16 cellular contexts compared by ENCODE assay signal in the genomic region with DNA sequence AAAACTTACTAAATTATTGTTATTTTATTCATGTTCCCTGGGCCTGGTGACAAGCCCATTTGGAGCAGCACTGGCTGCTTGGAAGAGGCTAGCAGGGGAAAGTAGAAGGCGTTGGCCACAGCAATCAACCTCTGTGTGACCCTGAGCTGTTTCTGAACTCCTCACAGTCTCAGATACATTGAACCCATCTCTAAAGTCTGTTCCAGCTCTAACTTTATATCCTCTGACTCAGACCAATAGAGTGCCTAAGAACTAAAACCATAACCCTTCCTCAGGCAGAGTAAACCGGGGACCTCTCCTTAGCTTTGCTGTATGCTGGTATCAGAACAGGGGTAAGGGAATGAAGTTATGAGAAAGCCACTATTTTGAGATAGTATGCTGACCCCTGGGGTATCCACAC.
DNase-seq lines count a peak whose midpoint lies in the region; ATAC-seq, FAIRE-seq and TF ChIP-seq lines count a peak whose summit lies in the region.
"Had no signal": no experiment of that assay in that cellular context is flagged by ENCODE, and none has a peak within 500 bp of the region (broad histone marks: within the 10 kb centered on the region; RNA-seq: fewer than 3 reads in every experiment).

No MANE protein-coding gene starts in this region.

- H3K36me3 Mint-ChIP-seq in naive thymus-derived CD8-positive, alpha-beta T cell, result no peaks in the 10 kb centered on the region
- no peaks in the 10 kb centered on the region for H3K36me3 Mint-ChIP-seq in natural killer cell
- H3K36me3 Mint-ChIP-seq: stimulated activated naive B cell treated with anti-CD40 and anti-IgM and Interleukin-4, amounts not matched to agents 10 μg/mL and 1 μg/mL and 100 μg/mL, for 72 hours had no signal

- no peak overlapping the region for H2AFZ ChIP-seq in OCI-LY3 (ENCODE audit: low read depth, low read length)

- H3K27me3 Mint-ChIP-seq in naive thymus-derived CD8-positive, alpha-beta T cell, result no peaks in the 10 kb centered on the region
- no peaks in the 10 kb centered on the region for H3K27me3 Mint-ChIP-seq in natural killer cell (ENCODE audit: low read depth in 2 of 2)
- H3K27me3 Mint-ChIP-seq: stimulated activated naive B cell treated with anti-CD40 and anti-IgM and Interleukin-4, amounts not matched to agents 10 μg/mL and 1 μg/mL and 100 μg/mL, for 72 hours had no signal

- peak overlapping the region; percentile 89 for H3K4me2 ChIP-seq in OCI-LY3 (ENCODE audit: low read length)
- H3K4me2 ChIP-seq: BLaER1 had no signal

- H3K27me3 ChIP-seq in OCI-LY3 (ENCODE audit: low read depth, low read length), result no peaks in the 10 kb centered on the region
- H3K27me3 ChIP-seq: BLaER1, ovary had no signal

- H3K27ac ChIP-seq in OCI-LY3 (ENCODE audit: low read length) (peak overlapping the region; percentile 24; the same call in 1 of the 2 replicates), kidney (ENCODE audit: low read depth in 2 of 2, low read length in 2 of 2) (no peak overlapping the region)
- H3K27ac ChIP-seq: BLaER1, ovary had no signal

- H3K4me3 ChIP-seq in OCI-LY3 (ENCODE audit: low read length) (no peak overlapping the region), kidney (ENCODE audit: low read length in 2 of 2) (no peak overlapping the region)
- H3K4me3 ChIP-seq: BLaER1, ovary had no signal

- no peak overlapping the region for H3K4me3 Mint-ChIP-seq in naive thymus-derived CD8-positive, alpha-beta T cell
- no peak overlapping the region for H3K4me3 Mint-ChIP-seq in natural killer cell
- H3K4me3 Mint-ChIP-seq: stimulated activated naive B cell treated with anti-CD40 and anti-IgM and Interleukin-4, amounts not matched to agents 10 μg/mL and 1 μg/mL and 100 μg/mL, for 72 hours had no signal

- peaks cover 0 to 6% (median 2%) of the 10 kb centered on the region in 9 donors for H3K9me3 Mint-ChIP-seq in naive thymus-derived CD8-positive, alpha-beta T cell
- no peaks in the 10 kb centered on the region for H3K9me3 Mint-ChIP-seq in natural killer cell
- H3K9me3 Mint-ChIP-seq: stimulated activated naive B cell treated with anti-CD40 and anti-IgM and Interleukin-4, amounts not matched to agents 10 μg/mL and 1 μg/mL and 100 μg/mL, for 72 hours had no signal

- POLR2A ChIA-PET in naive thymus-derived CD8-positive, alpha-beta T cell (lab: Charles Lee), result no interaction called here

- H3K27ac Mint-ChIP-seq in naive thymus-derived CD8-positive, alpha-beta T cell, result no peak overlapping the region
- no peak overlapping the region for H3K27ac Mint-ChIP-seq in natural killer cell
- H3K27ac Mint-ChIP-seq: stimulated activated naive B cell treated with anti-CD40 and anti-IgM and Interleukin-4, amounts not matched to agents 10 μg/mL and 1 μg/mL and 100 μg/mL, for 72 hours had no signal

- H3K9ac ChIP-seq in OCI-LY3 (ENCODE audit: low read length), result no peak overlapping the region
- no peak overlapping the region for H3K9ac ChIP-seq in kidney (ENCODE audit: low read length in 2 of 2)
- H3K9ac ChIP-seq: BLaER1 had no signal

- H3K4me1 ChIP-seq in OCI-LY3 (ENCODE audit: low read length) (peaks cover 41% of the 10 kb centered on the region), kidney (ENCODE audit: control insufficient read depth in 1 of 2, insufficient read depth in 1 of 2, low read depth in 1 of 2, low read length in 2 of 2) (no peaks in the 10 kb centered on the region)

- no peaks in the 10 kb centered on the region for H4K20me1 ChIP-seq in OCI-LY3 (ENCODE audit: insufficient read depth, low read length)
- H4K20me1 ChIP-seq: BLaER1 had no signal

- H3K79me2 ChIP-seq in OCI-LY3 (ENCODE audit: low read length), result no peaks in the 10 kb centered on the region

- intact Hi-C loops in kidney (cut with DNase I) (no loop called here), natural killer cell (cut with micrococcal nuclease) (no loop called here)

- peak; percentile 64 for ATAC-seq in GM18858 (IDR thresholded peaks at IDR 0.05; ENCODE audit: unreplicated experiment)
- peak; percentile 76 for ATAC-seq in GM21390 (IDR thresholded peaks at IDR 0.05; ENCODE audit: unreplicated experiment)
- ATAC-seq in HG03025 (IDR thresholded peaks at IDR 0.05; ENCODE audit: low FRiP score, unreplicated experiment), result peak; percentile 93
- no peak for ATAC-seq in naive thymus-derived CD8-positive, alpha-beta T cell
- ATAC-seq in natural killer cell, result no peak
- ATAC-seq: stimulated activated naive B cell treated with anti-CD40 and anti-IgM and Interleukin-4, amounts not matched to agents 10 μg/mL and 1 μg/mL and 100 μg/mL, for 72 hours had no signal

- no peaks in the 10 kb centered on the region for H3K4me1 Mint-ChIP-seq in naive thymus-derived CD8-positive, alpha-beta T cell
- no peaks in the 10 kb centered on the region for H3K4me1 Mint-ChIP-seq in natural killer cell
- H3K4me1 Mint-ChIP-seq: stimulated activated naive B cell treated with anti-CD40 and anti-IgM and Interleukin-4, amounts not matched to agents 10 μg/mL and 1 μg/mL and 100 μg/mL, for 72 hours had no signal

- TF ChIP-seq CTCF in OCI-LY3 (IDR thresholded peaks at IDR 0.05; ENCODE audit: low read depth, low read length) (no peak), kidney (IDR thresholded peaks at IDR 0.05; ENCODE audit: borderline replicate concordance, extremely low read depth, insufficient read depth) (no peak), natural killer cell (IDR thresholded peaks at IDR 0.05) (no peak)

- no peaks in the 10 kb centered on the region for H3K36me3 ChIP-seq in OCI-LY3 (replicated peaks; ENCODE audit: low read depth, low read length)
- H3K36me3 ChIP-seq in kidney (ENCODE audit: control insufficient read depth in 1 of 2, insufficient read depth in 2 of 2, low read length in 2 of 2), result no peaks in the 10 kb centered on the region
- H3K36me3 ChIP-seq: BLaER1, ovary had no signal

- DNase-seq in naive thymus-derived CD8-positive, alpha-beta T cell, result no peak
- DNase-seq in kidney, result no peak
- DNase-seq in NCI-H510A treated with DMSO at 0.1 percent for 48 hours (lab: John Stamatoyannopoulos, UW), result no peak
- no peak for DNase-seq in natural killer cell
- DNase-seq: activated gamma-delta T cell; GOT3; IMR-90; mammary epithelial cell; NCI-H1694; ovary; stimulated activated naive B cell treated with anti-CD40 and anti-IgM and Interleukin-4, amounts not matched to agents 10 μg/mL and 1 μg/mL and 100 μg/mL, for 72 hours had no signal

- H3K9me3 ChIP-seq in OCI-LY3 (ENCODE audit: insufficient read depth, low read length) (no peaks in the 10 kb centered on the region), kidney (ENCODE audit: control insufficient read depth in 1 of 2, low read length in 2 of 2) (no peaks in the 10 kb centered on the region)
- H3K9me3 ChIP-seq: BLaER1, ovary had no signal

- no peak for FAIRE-seq in kidney (lab: Jason Lieb, UNC)

Comparison
In these comparisons a context has a peak if more than half of its experiments do, and no peak if none do; other contexts are left out.
1. ATAC-seq: peak in GM18858 (single experiment), GM21390 (single experiment) and HG03025 (single experiment); none in naive thymus-derived CD8-positive, alpha-beta T cell (0 of 2) and natural killer cell (0 of 3).